In genomic region chr1:86515597-86515996, GRCh38 we compare ENCODE assay signal across 10 cellular contexts. TPM values are rescaled to one million over a fixed set of nuclear protein-coding genes. Genes with fewer than 3 reads are reported as not detected.
DNase-seq lines count a peak whose midpoint lies in the region; ATAC-seq, FAIRE-seq and TF ChIP-seq lines count a peak whose summit lies in the region.
"Had no signal": no experiment of that assay in that cellular context is flagged by ENCODE, and none has a peak within 500 bp of the region (broad histone marks: within the 10 kb centered on the region; RNA-seq: fewer than 3 reads in every experiment).

No MANE protein-coding gene starts in this region.

- peaks cover 13% of the 10 kb centered on the region for H3K4me1 Mint-ChIP-seq in mesothelial cell of epicardium
- H3K4me1 Mint-ChIP-seq in activated T-cell treated with anti-CD3 and anti-CD28 coated beads, Interleukin-2, amount 50 U/mL, for 72 hours (ENCODE audit: low read depth) = no peaks in the 10 kb centered on the region
- no peaks in the 10 kb centered on the region for H3K4me1 Mint-ChIP-seq in activated naive CD8-positive, alpha-beta T cell treated with anti-CD3 and anti-CD28 coated beads for 36 hours

- no peak for TF ChIP-seq POLR2A in right lobe of liver (IDR thresholded peaks at IDR 0.05)

- H3K4me3 ChIP-seq in right lobe of liver = no peak overlapping the region
- H3K4me3 ChIP-seq: thyroid gland had no signal

- H3K9me3 ChIP-seq in right lobe of liver = no peaks in the 10 kb centered on the region
- H3K9me3 ChIP-seq: thyroid gland had no signal

- peak; percentile 45 to 71 (median 58) for ATAC-seq in right lobe of liver
- ATAC-seq in activated T-cell treated with anti-CD3 and anti-CD28 coated beads, Interleukin-2, amount 50 U/mL, for 72 hours (replicated peaks in 1 of 2) = no peak

- in situ Hi-C loops in KBM-7 (cut with MboI; ENCODE audit: low pct_unique_long_range_greater_than_20kb, low sequenced_read_pairs) = no loop called here

- H3K27ac Mint-ChIP-seq in mesothelial cell of epicardium = no peak overlapping the region
- no peak overlapping the region for H3K27ac Mint-ChIP-seq in activated T-cell treated with anti-CD3 and anti-CD28 coated beads, Interleukin-2, amount 50 U/mL, for 72 hours
- H3K27ac Mint-ChIP-seq in activated naive CD8-positive, alpha-beta T cell treated with anti-CD3 and anti-CD28 coated beads for 36 hours = no peak overlapping the region

- H3K36me3 Mint-ChIP-seq in mesothelial cell of epicardium = no peaks in the 10 kb centered on the region
- no peaks in the 10 kb centered on the region for H3K36me3 Mint-ChIP-seq in activated T-cell treated with anti-CD3 and anti-CD28 coated beads, Interleukin-2, amount 50 U/mL, for 72 hours (ENCODE audit: insufficient read depth in 2 of 2)
- no peaks in the 10 kb centered on the region for H3K36me3 Mint-ChIP-seq in activated naive CD8-positive, alpha-beta T cell treated with anti-CD3 and anti-CD28 coated beads for 36 hours

- no peak for FAIRE-seq in D721Med (lab: Jason Lieb, UNC)

- H3K4me1 ChIP-seq in right lobe of liver = no peaks in the 10 kb centered on the region
- H3K4me1 ChIP-seq: thyroid gland had no signal

- H3K36me3 ChIP-seq in right lobe of liver = no peaks in the 10 kb centered on the region
- H3K36me3 ChIP-seq: thyroid gland had no signal

- WGBS in right lobe of liver (ENCODE audit: insufficient coverage, low coverage, low lambda C conversion rate, missing lambda C conversion rate) = 36% methylated on average over 2 of the region's 2 CpGs

- H3K27ac ChIP-seq in right lobe of liver = no peak overlapping the region
- H3K27ac ChIP-seq: thyroid gland had no signal

- no peaks in the 10 kb centered on the region for H3K27me3 Mint-ChIP-seq in mesothelial cell of epicardium (ENCODE audit: low read depth)
- no peaks in the 10 kb centered on the region for H3K27me3 Mint-ChIP-seq in activated T-cell treated with anti-CD3 and anti-CD28 coated beads, Interleukin-2, amount 50 U/mL, for 72 hours (ENCODE audit: low read depth)
- H3K27me3 Mint-ChIP-seq in activated naive CD8-positive, alpha-beta T cell treated with anti-CD3 and anti-CD28 coated beads for 36 hours = no peaks in the 10 kb centered on the region

- H3K27me3 ChIP-seq in right lobe of liver = no peaks in the 10 kb centered on the region
- H3K27me3 ChIP-seq: thyroid gland had no signal

- H3K4me3 Mint-ChIP-seq in mesothelial cell of epicardium = no peak overlapping the region
- no peak overlapping the region for H3K4me3 Mint-ChIP-seq in activated T-cell treated with anti-CD3 and anti-CD28 coated beads, Interleukin-2, amount 50 U/mL, for 72 hours
- H3K4me3 Mint-ChIP-seq in activated naive CD8-positive, alpha-beta T cell treated with anti-CD3 and anti-CD28 coated beads for 36 hours = no peak overlapping the region

- DNase-seq in D721Med (ENCODE audit: insufficient read length, low spot score) = no peak
- peak; percentile 45 for DNase-seq in KBM-7
- DNase-seq in amniotic epithelial cell (ENCODE audit: low read depth) = peak; percentile 19
- no peak for DNase-seq in right lobe of liver
- no peak for DNase-seq in mesothelial cell of epicardium (ENCODE audit: low spot score in 2 of 2, unreplicated experiment in 2 of 2)
- no peak for DNase-seq in activated T-cell treated with anti-CD3 and anti-CD28 coated beads, Interleukin-2, amount 50 U/mL, for 72 hours
- no peak for DNase-seq in activated naive CD8-positive, alpha-beta T cell treated with anti-CD3 and anti-CD28 coated beads for 36 hours
- no peak for DNase-seq in NCI-H187 (lab: John Stamatoyannopoulos, UW)
- DNase-seq: thyroid gland had no signal

- intact Hi-C loops in right lobe of liver (cut with DNase I) = no loop called here

- H3K9me3 Mint-ChIP-seq in mesothelial cell of epicardium = peaks cover 7% of the 10 kb centered on the region
- no peaks in the 10 kb centered on the region for H3K9me3 Mint-ChIP-seq in activated T-cell treated with anti-CD3 and anti-CD28 coated beads, Interleukin-2, amount 50 U/mL, for 72 hours
- no peaks in the 10 kb centered on the region for H3K9me3 Mint-ChIP-seq in activated naive CD8-positive, alpha-beta T cell treated with anti-CD3 and anti-CD28 coated beads for 36 hours

- TF ChIP-seq CTCF in D721Med (IDR thresholded peaks at IDR 0.05; ENCODE audit: insufficient read depth, missing control alignments) (peak; percentile 12), right lobe of liver (IDR thresholded peaks at IDR 0.05) (peak in 1 of 4 donors; percentile 19), mesothelial cell of epicardium (IDR thresholded peaks at IDR 0.05; ENCODE audit: unreplicated experiment) (no peak)

RNA-seq across cellular contexts. Expression of gene CLCA4, which starts 31.3 kb away (rescaled TPM):
- total RNA-seq in right lobe of liver (under 1 TPM in 1 of 6 experiments, not detected in 5; 0.07 TPM), mesothelial cell of epicardium (0.07 TPM in 1 of 3 replicates, not detected in the others)
- total RNA-seq in activated T-cell treated with anti-CD3 and anti-CD28 coated beads, Interleukin-2, amount 50 U/mL, for 72 hours = not detected
- total RNA-seq in activated naive CD8-positive, alpha-beta T cell treated with anti-CD3 and anti-CD28 coated beads for 36 hours = not detected
- total RNA-seq: NCI-H460, thyroid gland had no signal

RNA-seq across cellular contexts. Expression of gene CLCA1, which starts 46.9 kb away (rescaled TPM):
- total RNA-seq in right lobe of liver (not detected), mesothelial cell of epicardium (not detected in 3 replicates)
- total RNA-seq in activated T-cell treated with anti-CD3 and anti-CD28 coated beads, Interleukin-2, amount 50 U/mL, for 72 hours = not detected
- total RNA-seq in activated naive CD8-positive, alpha-beta T cell treated with anti-CD3 and anti-CD28 coated beads for 36 hours = not detected
- total RNA-seq: NCI-H460, thyroid gland had no signal

Comparison
In these comparisons a context has a peak if more than half of its experiments do, and no peak if none do; other contexts are left out.
1. DNase-seq: peak in KBM-7 (single experiment) and amniotic epithelial cell (single experiment); none in D721Med (single experiment), right lobe of liver (0 of 3), mesothelial cell of epicardium (0 of 2), activated T-cell treated with anti-CD3 and anti-CD28 coated beads, Interleukin-2, amount 50 U/mL, for 72 hours (0 of 2), activated naive CD8-positive, alpha-beta T cell treated with anti-CD3 and anti-CD28 coated beads for 36 hours (single experiment) and NCI-H187 (0 of 2).
2. ATAC-seq: peak in right lobe of liver (4 of 4); none in activated T-cell treated with anti-CD3 and anti-CD28 coated beads, Interleukin-2, amount 50 U/mL, for 72 hours (0 of 2).